1 cellular context compared by ENCODE assay signal in the genomic region with DNA sequence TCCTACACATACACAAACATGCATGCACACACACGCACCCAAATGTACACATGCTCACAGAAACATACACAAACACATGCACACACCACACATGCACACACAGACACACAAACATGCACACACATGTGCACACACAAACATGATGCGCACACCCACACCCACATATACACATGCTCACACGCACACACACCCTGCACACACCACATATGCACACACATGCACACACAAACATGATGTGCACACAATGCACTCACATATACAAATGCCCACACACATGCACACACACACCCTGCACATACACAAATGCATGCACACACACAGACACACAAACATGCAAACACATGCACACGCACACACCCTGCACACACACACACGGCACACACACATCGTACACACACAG.
A peak's percentile ranks its signal among the peaks of the same experiment; 100 is the strongest.
TF ChIP-seq lines count a peak whose summit lies in the region.

No MANE protein-coding gene starts in this region.

TF ChIP-seq in GM12878, 131 proteins besides CTCF, POLR2A, EP300 and RAD21 (continued from another document):
- peak; percentile 39 for TF ChIP-seq NR2C2 (IDR thresholded peaks at IDR 0.05; ENCODE audit: borderline replicate concordance, control insufficient read depth, insufficient read length, low read depth)
